In the genomic region with DNA sequence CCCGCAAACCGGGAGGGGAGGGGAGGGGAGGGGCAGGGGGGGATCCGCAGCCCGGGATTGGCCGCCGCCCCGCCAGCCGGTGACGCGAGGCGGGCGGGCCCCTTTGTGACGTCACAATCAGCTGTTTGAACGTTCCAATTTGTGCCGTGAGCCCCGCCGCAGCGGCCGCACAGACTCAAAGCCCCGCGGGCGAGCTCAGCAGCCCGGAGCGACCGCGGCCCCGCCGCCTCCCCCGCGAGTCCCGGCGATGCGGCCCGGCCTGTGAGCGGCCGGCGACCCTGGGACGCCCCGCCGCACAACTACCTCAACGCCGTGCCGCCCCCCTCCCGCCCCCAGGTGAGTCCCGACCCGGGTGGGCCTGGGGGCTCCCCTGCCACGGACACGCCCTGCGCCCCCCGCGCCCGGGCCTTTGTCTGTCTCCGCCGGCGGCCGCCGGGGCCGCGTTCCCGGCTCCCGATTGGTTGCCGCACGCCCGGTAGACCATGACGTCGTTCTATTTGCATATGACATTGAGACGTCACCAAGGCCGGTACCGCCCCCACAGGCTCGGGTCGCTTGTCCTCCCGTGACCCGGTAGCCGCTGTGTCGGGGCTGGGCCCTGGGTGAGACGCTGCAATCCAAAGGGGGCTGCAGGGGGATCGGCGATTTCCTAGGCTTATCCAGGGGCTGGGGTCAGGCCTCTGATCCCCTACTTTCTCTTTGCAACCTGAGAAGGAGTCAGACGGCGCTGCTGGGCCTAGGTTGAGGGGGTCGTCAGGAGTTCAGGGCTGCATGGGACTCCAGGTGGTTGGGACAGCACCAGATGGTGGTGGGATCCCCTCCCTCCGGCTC, we compare ENCODE assay signal across 8 cellular contexts.
DNase-seq lines count a peak whose midpoint lies in the region; ATAC-seq and TF ChIP-seq lines count a peak whose summit lies in the region.

A gene with protein sequence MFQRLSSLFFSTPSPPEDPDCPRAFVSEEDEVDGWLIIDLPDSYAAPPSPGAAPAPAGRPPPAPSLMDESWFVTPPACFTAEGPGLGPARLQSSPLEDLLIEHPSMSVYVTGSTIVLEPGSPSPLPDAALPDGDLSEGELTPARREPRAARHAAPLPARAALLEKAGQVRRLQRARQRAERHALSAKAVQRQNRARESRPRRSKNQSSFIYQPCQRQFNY (plus strand): TSS at position 168 of the 831 bp plus-strand sequence. CDS start 4,396 bp downstream, outside the sequence.

- TF ChIP-seq CTCF in C4-2B (conservative IDR thresholded peaks at IDR 0.05), result no peak

- DNase-seq in HUDEP-2 (lab: John Stamatoyannopoulos, UW; ENCODE audit: unreplicated experiment in 76 of 76) (peak in 73 of 76 experiments; percentile 23 to 89 (median 70)), NOMO-1 (lab: John Stamatoyannopoulos, UW; ENCODE audit: unreplicated experiment in 2 of 2) (peak; percentile 86 to 91), medulla oblongata (ENCODE audit: extremely low spot score) (peak; percentile 95)
- peak; percentile 47 to 57 (median 54) for DNase-seq in activated CD8-positive, alpha-beta memory T cell treated with anti-CD3 and anti-CD28 coated beads for 48 hours (ENCODE audit: low read depth in 2 of 3, low spot score in 2 of 3)
- peak; percentile 84 for DNase-seq in effector CD8-positive, alpha-beta T cell (lab: John Stamatoyannopoulos, UW)
- DNase-seq in stimulated activated CD4-positive, alpha-beta T cell treated with anti-CD3 and anti-CD28 coated beads, TNF-alpha, amount 100 ng/mL, for 4 hours (ENCODE audit: low read depth in 3 of 3), result peak; percentile 64 to 73 (median 71)

- ATAC-seq in GM19463 (IDR thresholded peaks at IDR 0.05; ENCODE audit: unreplicated experiment), result peak; percentile 68

- peak within 1 kb of the TSS; percentile 97 for H3K27ac ChIP-seq in C4-2B

Comparison
In these comparisons a context has a peak if more than half of its experiments do, and no peak if none do; other contexts are left out.
1. Peak in every context shown above with its lines: DNase-seq, ATAC-seq and H3K27ac ChIP-seq.